ENCODE assay signal across 1 cellular context in genomic region chr19:20750169-20750568, GRCh38. TPM values are rescaled to one million over a fixed set of nuclear protein-coding genes. Genes with fewer than 3 reads are reported as not detected.
"Had no signal": no experiment of that assay in that cellular context is flagged by ENCODE, and none has a peak within 500 bp of the region (broad histone marks: within the 10 kb centered on the region; RNA-seq: fewer than 3 reads in every experiment).

No MANE protein-coding gene starts in this region.

RNA-seq across cellular contexts. Expression of gene ZNF66, which starts 25.9 kb away (rescaled TPM):
- polyA plus RNA-seq: aorta had no signal
